Comparison of ENCODE assay signal across 14 cellular contexts in genomic region chr10:73937333-73938020, GRCh38. TPM values are rescaled to one million over a fixed set of nuclear protein-coding genes. Genes with fewer than 3 reads are reported as not detected.
DNase-seq lines count a peak whose midpoint lies in the region; ATAC-seq and TF ChIP-seq lines count a peak whose summit lies in the region.
"Had no signal": no experiment of that assay in that cellular context is flagged by ENCODE, and none has a peak within 500 bp of the region (broad histone marks: within the 10 kb centered on the region; RNA-seq: fewer than 3 reads in every experiment).

No MANE protein-coding gene starts in this region.

- intact Hi-C loops in PC-9 (cut with micrococcal nuclease; ENCODE audit: unreplicated experiment) (no loop called here), lower lobe of right lung (cut with DNase I) (loop anchor here (10.0 kb wide), 1 partner anchor 53 kb away; no protein-coding TSS in a partner anchor)

- H3K36me3 ChIP-seq in PC-9 (ENCODE audit: low read depth) = no peaks in the 10 kb centered on the region
- H3K36me3 ChIP-seq in lower lobe of right lung = no peaks in the 10 kb centered on the region
- H3K36me3 ChIP-seq in suprapubic skin = no peaks in the 10 kb centered on the region

- H3K79me2 ChIP-seq in PC-9 (ENCODE audit: low read depth) = no peaks in the 10 kb centered on the region

- H3K27me3 ChIP-seq in PC-9 (ENCODE audit: insufficient read depth, low read depth) (no peaks in the 10 kb centered on the region), lower lobe of right lung (ENCODE audit: low read depth) (no peaks in the 10 kb centered on the region), suprapubic skin (no peaks in the 10 kb centered on the region)

- no peak overlapping the region for H3K4me2 ChIP-seq in PC-9

- ATAC-seq in lower lobe of right lung (no peak), HG03442 (IDR thresholded peaks at IDR 0.05; ENCODE audit: unreplicated experiment) (no peak)
- ATAC-seq: CD8-positive, alpha-beta T cell had no signal

- H2AFZ ChIP-seq in PC-9 = no peak overlapping the region

- TF ChIP-seq CTCF in PC-9 (conservative IDR thresholded peaks at IDR 0.05) (no peak), endothelial cell (IDR thresholded peaks at IDR 0.05; ENCODE audit: unreplicated experiment) (no peak), lower lobe of right lung (IDR thresholded peaks at IDR 0.05) (no peak), suprapubic skin (IDR thresholded peaks at IDR 0.05) (no peak), GM13976 (IDR thresholded peaks at IDR 0.05; ENCODE audit: borderline replicate concordance, control extremely low read depth, extremely low read depth, insufficient read depth, missing control alignments) (no peak)

- H3K4me3 Mint-ChIP-seq in endothelial cell (ENCODE audit: unreplicated experiment) = peak overlapping the region; percentile 57
- H3K4me3 Mint-ChIP-seq: activated naive CD4-positive, alpha-beta T cell treated with anti-CD3 and anti-CD28 coated beads for 36 hours; CD8-positive, alpha-beta T cell had no signal

- H3K27me3 Mint-ChIP-seq in endothelial cell (ENCODE audit: unreplicated experiment) = peaks cover 8% of the 10 kb centered on the region

- H3K9me3 Mint-ChIP-seq in endothelial cell (ENCODE audit: unreplicated experiment) = no peaks in the 10 kb centered on the region
- H3K9me3 Mint-ChIP-seq: activated naive CD4-positive, alpha-beta T cell treated with anti-CD3 and anti-CD28 coated beads for 36 hours; CD8-positive, alpha-beta T cell had no signal

- H3K36me3 Mint-ChIP-seq in endothelial cell (ENCODE audit: low read depth, unreplicated experiment) = no peaks in the 10 kb centered on the region
- H3K36me3 Mint-ChIP-seq: CD8-positive, alpha-beta T cell had no signal

- peaks cover 46% of the 10 kb centered on the region for H3K4me1 Mint-ChIP-seq in endothelial cell (ENCODE audit: unreplicated experiment)

- peak overlapping the region; percentile 97 for H3K27ac Mint-ChIP-seq in endothelial cell (ENCODE audit: unreplicated experiment)
- H3K27ac Mint-ChIP-seq: activated naive CD4-positive, alpha-beta T cell treated with anti-CD3 and anti-CD28 coated beads for 36 hours; CD8-positive, alpha-beta T cell; progenitor cell of endocrine pancreas had no signal

- POLR2A ChIA-PET in PC-9 (lab: Charles Lee; ENCODE audit: unreplicated experiment) = no interaction called here

- in situ Hi-C loops in G401 (cut with HindIII; ENCODE audit: low sequenced_read_pairs) = no loop called here
- in situ Hi-C loops in GM13976 (cut with MboI; ENCODE audit: low sequenced_read_pairs, unreplicated experiment) = loop anchor here (5.0 kb wide), 1 partner anchor 45 kb away; no protein-coding TSS in a partner anchor

- no peaks in the 10 kb centered on the region for H3K9me2 ChIP-seq in PC-9 (ENCODE audit: insufficient read depth)

- no peak for TF ChIP-seq POLR2A in suprapubic skin (IDR thresholded peaks at IDR 0.05)

- CTCF ChIA-PET in PC-9 (lab: Charles Lee) = interaction anchor here (4.9 kb wide), 1 partner anchor 50 kb away, joined by 58 read pairs; no protein-coding TSS in a partner anchor

- H3K4me3 ChIP-seq in PC-9 (no peak overlapping the region), lower lobe of right lung (no peak overlapping the region), suprapubic skin (no peak overlapping the region)

- H3K4me1 ChIP-seq in PC-9 (replicated peaks; ENCODE audit: insufficient read depth) (peaks cover 59% of the 10 kb centered on the region), lower lobe of right lung (peaks cover 30% of the 10 kb centered on the region), suprapubic skin (peaks cover 40% of the 10 kb centered on the region)

- no TSS peak for BruUV-seq in PC-9 (replicated peaks; lab: Mats Ljungman, UMichigan)

- no peak for TF ChIP-seq EP300 in suprapubic skin (IDR thresholded peaks at IDR 0.05)

- WGBS in suprapubic skin = 52% methylated on average over 4 of the region's 4 CpGs

- H4K20me1 ChIP-seq in PC-9 (ENCODE audit: insufficient read depth) = no peaks in the 10 kb centered on the region

- H3K9me3 ChIP-seq in PC-9 (ENCODE audit: insufficient read depth, low read depth) (no peaks in the 10 kb centered on the region), lower lobe of right lung (no peaks in the 10 kb centered on the region), suprapubic skin (no peaks in the 10 kb centered on the region)

- peaks cover 17% of the 10 kb centered on the region; the same call in 1 of the 2 replicates for H3F3A ChIP-seq in PC-9 (ENCODE audit: insufficient read depth, low read depth)

- DNase-seq in PC-9 = peak in 1 of 2 experiments; percentile 30
- DNase-seq in endothelial cell (ENCODE audit: low spot score) = peak; percentile 23
- no peak for DNase-seq in lower lobe of right lung
- no peak for DNase-seq in suprapubic skin (ENCODE audit: low spot score in 2 of 2)
- DNase-seq in NOMO-1 (lab: John Stamatoyannopoulos, UW; ENCODE audit: unreplicated experiment in 2 of 2) = no peak
- no peak for DNase-seq in G401 (ENCODE audit: low spot score)
- DNase-seq in GM13976 (ENCODE audit: low spot score) = no peak
- DNase-seq: activated CD8-positive, alpha-beta memory T cell treated with anti-CD3 and anti-CD28 coated beads for 24 hours; activated naive CD4-positive, alpha-beta T cell treated with anti-CD3 and anti-CD28 coated beads for 36 hours; CD8-positive, alpha-beta T cell; substantia nigra had no signal

- H3K27ac ChIP-seq in PC-9 = peak overlapping the region; percentile 46
- H3K27ac ChIP-seq in lower lobe of right lung = peak overlapping the region; percentile 50
- H3K27ac ChIP-seq in suprapubic skin = peak overlapping the region; percentile 37
- H3K27ac ChIP-seq: HL-60 had no signal

RNA-seq across cellular contexts. Expression of gene PLAU, which starts 26.5 kb away (rescaled TPM):
- total RNA-seq in PC-9 (2021) = 90.3 and 94.9 TPM in 2 replicates
- 19.5 TPM for total RNA-seq in endothelial cell (ENCODE audit: unreplicated experiment)
- 29.0 TPM for total RNA-seq in lower lobe of right lung
- 10 to 100 TPM in 2 of 4 donors, 1 to 10 TPM in 2; 8.4 to 19.1 (median 10.8) TPM for total RNA-seq in suprapubic skin
- total RNA-seq in G401 (2014; rRNA removed; shearing (Covaris generic)) = 124 and 143 TPM in 2 replicates
